Comparison of ENCODE assay signal across 12 cellular contexts in the genomic region with DNA sequence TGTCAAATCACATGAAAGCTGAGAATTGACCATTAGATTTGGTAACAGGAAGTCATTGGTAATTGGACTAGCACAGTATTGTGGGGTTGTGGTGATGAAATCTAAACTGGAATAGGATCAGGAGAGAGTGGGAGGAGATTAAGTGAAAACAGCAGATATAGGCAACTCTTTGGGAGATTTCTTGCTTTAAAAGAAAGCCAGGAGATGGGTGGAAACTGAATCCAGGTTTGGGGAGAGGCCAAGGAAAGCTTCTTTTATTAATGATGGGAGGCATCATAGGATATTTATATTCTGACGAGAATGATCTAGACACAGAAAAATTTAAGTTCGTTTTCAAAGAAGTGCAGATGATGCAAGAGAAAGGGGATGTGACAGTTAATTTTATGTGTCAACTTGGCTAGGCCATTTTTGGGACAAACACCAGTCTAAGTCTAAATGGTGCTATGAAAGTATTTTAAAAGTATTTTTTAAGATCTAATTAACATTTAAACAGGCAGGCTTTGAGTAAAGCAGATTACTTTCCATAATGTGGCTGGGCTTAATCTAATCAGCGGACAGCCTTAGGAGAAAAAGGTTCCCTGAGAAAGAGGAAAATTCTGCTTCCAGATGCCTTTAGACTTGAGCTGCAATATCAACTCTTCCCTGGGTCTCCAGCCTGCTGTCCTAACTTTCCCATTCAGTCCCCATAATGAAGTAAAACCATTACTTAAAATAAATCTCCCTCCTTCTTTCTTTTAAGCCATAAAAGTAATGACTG. TPM values are rescaled to one million over a fixed set of nuclear protein-coding genes. Genes with fewer than 3 reads are reported as not detected.
DNase-seq lines count a peak whose midpoint lies in the region; ATAC-seq lines count a peak whose summit lies in the region.
"Had no signal": no experiment of that assay in that cellular context is flagged by ENCODE, and none has a peak within 500 bp of the region (broad histone marks: within the 10 kb centered on the region; RNA-seq: fewer than 3 reads in every experiment).

No MANE protein-coding gene starts in this region.

- H3K27ac Mint-ChIP-seq in T-cell: no peak overlapping the region
- H3K27ac Mint-ChIP-seq: activated CD4-positive, alpha-beta T cell treated with anti-CD3 and anti-CD28 coated beads, Interleukin-2, amount 10 ng/mL, durations not matched to agents 7 days and 5 days; activated naive CD4-positive, alpha-beta T cell treated with anti-CD3 and anti-CD28 coated beads, Interleukin-2, amount 50 U/mL, for 24 hours had no signal

- H3K9me3 Mint-ChIP-seq in T-cell: no peaks in the 10 kb centered on the region
- H3K9me3 Mint-ChIP-seq: activated CD4-positive, alpha-beta T cell treated with anti-CD3 and anti-CD28 coated beads, Interleukin-2, amount 10 ng/mL, durations not matched to agents 7 days and 5 days; activated naive CD4-positive, alpha-beta T cell treated with anti-CD3 and anti-CD28 coated beads, Interleukin-2, amount 50 U/mL, for 24 hours; CD8-positive, alpha-beta memory T cell had no signal

- peak; percentile 20 for DNase-seq in CD1c-positive myeloid dendritic cell (ENCODE audit: extremely low spot score)
- DNase-seq in NOMO-1 treated with dmso at 0.1 percent for 144 hours (lab: John Stamatoyannopoulos, UW; ENCODE audit: unreplicated experiment): peak; percentile 56
- peak; percentile 94 for DNase-seq in fibroblast of gingiva (ENCODE audit: low read depth)
- DNase-seq in sciatic nerve (ENCODE audit: low spot score): no peak
- no peak for DNase-seq in NCI-H1105 treated with DMSO at 0.1 percent for 48 hours (lab: John Stamatoyannopoulos, UW)
- DNase-seq in T-cell: no peak
- no peak for DNase-seq in NCI-H1092 (lab: John Stamatoyannopoulos, UW)
- DNase-seq: activated CD4-positive, alpha-beta T cell treated with anti-CD3 and anti-CD28 coated beads, Interleukin-2, amount 10 ng/mL, durations not matched to agents 7 days and 5 days; CD8-positive, alpha-beta memory T cell; NCI-H226 had no signal

- no peak overlapping the region for H3K4me3 Mint-ChIP-seq in T-cell
- H3K4me3 Mint-ChIP-seq: activated CD4-positive, alpha-beta T cell treated with anti-CD3 and anti-CD28 coated beads, Interleukin-2, amount 10 ng/mL, durations not matched to agents 7 days and 5 days; activated naive CD4-positive, alpha-beta T cell treated with anti-CD3 and anti-CD28 coated beads, Interleukin-2, amount 50 U/mL, for 24 hours; CD8-positive, alpha-beta memory T cell had no signal

- H3K4me1 Mint-ChIP-seq in T-cell: no peaks in the 10 kb centered on the region
- H3K4me1 Mint-ChIP-seq: activated CD4-positive, alpha-beta T cell treated with anti-CD3 and anti-CD28 coated beads, Interleukin-2, amount 10 ng/mL, durations not matched to agents 7 days and 5 days; activated naive CD4-positive, alpha-beta T cell treated with anti-CD3 and anti-CD28 coated beads, Interleukin-2, amount 50 U/mL, for 24 hours had no signal

- peak; percentile 91 for ATAC-seq in sciatic nerve
- no peak for ATAC-seq in HG03565 (IDR thresholded peaks at IDR 0.05; ENCODE audit: unreplicated experiment)
- ATAC-seq in T-cell (replicated peaks in 1 of 4): no peak

- POLR2A ChIA-PET in T-cell (lab: Charles Lee): no interaction called here

- H3K27me3 Mint-ChIP-seq in T-cell: no peaks in the 10 kb centered on the region
- H3K27me3 Mint-ChIP-seq: activated CD4-positive, alpha-beta T cell treated with anti-CD3 and anti-CD28 coated beads, Interleukin-2, amount 10 ng/mL, durations not matched to agents 7 days and 5 days; activated naive CD4-positive, alpha-beta T cell treated with anti-CD3 and anti-CD28 coated beads, Interleukin-2, amount 50 U/mL, for 24 hours; CD8-positive, alpha-beta memory T cell had no signal

- intact Hi-C loops in sciatic nerve (cut with DNase I): no loop called here

- CTCF ChIA-PET in T-cell (lab: Charles Lee): no interaction called here

- H3K36me3 Mint-ChIP-seq in T-cell: peaks cover 61% of the 10 kb centered on the region

RNA-seq across cellular contexts. Expression of a gene that starts 24.7 kb away (rescaled TPM):
- total RNA-seq in sciatic nerve (64.9 TPM), T-cell (10 to 100 TPM; 17.0 to 32.3 (median 21.7) TPM)

Comparison
In these comparisons a context has a peak if more than half of its experiments do, and no peak if none do; other contexts are left out.
1. DNase-seq: peak in CD1c-positive myeloid dendritic cell (single experiment), NOMO-1 treated with dmso at 0.1 percent for 144 hours (single experiment) and fibroblast of gingiva (single experiment); none in sciatic nerve (single experiment), NCI-H1105 treated with DMSO at 0.1 percent for 48 hours (single experiment), T-cell (0 of 34) and NCI-H1092 (single experiment).